ENCODE assay signal across 11 cellular contexts in the genomic region with DNA sequence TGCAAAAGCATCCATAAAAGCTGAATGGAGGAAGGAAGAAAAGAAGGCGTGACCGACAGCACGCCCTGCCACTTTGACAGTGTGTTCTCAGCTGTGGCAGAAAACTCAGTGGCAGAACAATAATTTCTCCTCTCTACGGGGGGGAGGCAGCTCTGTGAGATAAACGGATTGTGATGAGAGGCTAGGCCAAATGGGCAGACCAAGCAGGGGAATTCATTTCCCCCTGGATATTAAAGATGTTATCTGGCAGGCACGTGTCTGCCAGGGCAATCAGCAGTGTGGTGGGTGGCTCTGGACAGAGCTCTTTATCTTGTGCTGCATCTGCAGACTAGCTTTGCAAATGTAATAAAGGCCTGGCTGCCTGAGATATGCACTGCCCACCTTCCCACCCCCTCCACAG. TPM values are rescaled to one million over a fixed set of nuclear protein-coding genes. Genes with fewer than 3 reads are reported as not detected.
A peak's percentile ranks its signal among the peaks of the same experiment; 100 is the strongest.
DNase-seq lines count a peak whose midpoint lies in the region; ATAC-seq and TF ChIP-seq lines count a peak whose summit lies in the region.
"Had no signal": no experiment of that assay in that cellular context is flagged by ENCODE, and none has a peak within 500 bp of the region (broad histone marks: within the 10 kb centered on the region; RNA-seq: fewer than 3 reads in every experiment).

No MANE protein-coding gene starts in this region.

- CTCF ChIA-PET in WTC11 (lab: Charles Lee): interaction anchor here (1.7 kb wide), 1 partner anchor 101 kb away, joined by 7 read pairs; no protein-coding TSS in a partner anchor
- CTCF ChIA-PET in naive thymus-derived CD4-positive, alpha-beta T cell (lab: Charles Lee): interaction anchor here (1.3 kb wide), 2 partner anchors 8 to 13 kb away, joined by 3 to 5 read pairs; a partner anchor contains a TSS

- POLR2A ChIA-PET in WTC11 (lab: Charles Lee): interaction anchor here (0.7 kb wide), 1 partner anchor 21 kb away, joined by 3 read pairs; no protein-coding TSS in a partner anchor
- POLR2A ChIA-PET in naive thymus-derived CD4-positive, alpha-beta T cell (lab: Charles Lee): interaction anchor here (0.6 to 1.6 kb wide), 4 partner anchors 8 to 1017 kb away, joined by 3 to 8 read pairs (median 8); a partner anchor contains a TSS

- H3K36me3 Mint-ChIP-seq in WTC11: no peaks in the 10 kb centered on the region
- peaks cover 0 to 11% (median 0%) of the 10 kb centered on the region in 5 donors for H3K36me3 Mint-ChIP-seq in naive thymus-derived CD4-positive, alpha-beta T cell

- DNase-seq in DMS 273 (lab: John Stamatoyannopoulos, UW; ENCODE audit: unreplicated experiment): peak; percentile 24
- DNase-seq in DMS 273 treated with DMSO at 0.1 percent for 48 hours (lab: John Stamatoyannopoulos, UW): no peak
- peak; percentile 70 for DNase-seq in NCI-H146 (lab: John Stamatoyannopoulos, UW)
- DNase-seq in WTC11 (ENCODE audit: low spot score): no peak
- no peak for DNase-seq in naive thymus-derived CD4-positive, alpha-beta T cell
- no peak for DNase-seq in colonic mucosa
- DNase-seq: activated T-cell treated with anti-CD3 and anti-CD28 coated beads, Interleukin-2, amount 50 U/mL, for 1 hour; NCI-H1092 had no signal

- peaks cover 7 to 10% of the 10 kb centered on the region in 2 donors for H3K4me1 ChIP-seq in naive thymus-derived CD4-positive, alpha-beta T cell (ENCODE audit: control insufficient read depth in 2 of 2, insufficient read depth in 2 of 2, low read length in 2 of 2)
- H3K4me1 ChIP-seq in colonic mucosa: no peaks in the 10 kb centered on the region

- no peaks in the 10 kb centered on the region for H3K9me3 Mint-ChIP-seq in WTC11
- H3K9me3 Mint-ChIP-seq in naive thymus-derived CD4-positive, alpha-beta T cell: no peaks in the 10 kb centered on the region

- peaks cover 11% of the 10 kb centered on the region; the same call in 1 of the 2 replicates for H3K4me1 Mint-ChIP-seq in WTC11
- H3K4me1 Mint-ChIP-seq in naive thymus-derived CD4-positive, alpha-beta T cell: peaks cover 16 to 36% (median 26%) of the 10 kb centered on the region in 7 donors

- intact Hi-C loops in naive thymus-derived CD4-positive, alpha-beta T cell (cut with micrococcal nuclease): no loop called here
- intact Hi-C loops in colonic mucosa (cut with DNase I): no loop called here

- H3K27ac Mint-ChIP-seq in WTC11: peak overlapping the region; percentile 36
- H3K27ac Mint-ChIP-seq in naive thymus-derived CD4-positive, alpha-beta T cell: peak overlapping the region in 5 of 9 donors; percentile 20 to 82 (median 53)

- H3K27me3 Mint-ChIP-seq in WTC11 (ENCODE audit: low read depth): 0 out of 2 replicates have a peak, but pooled peaks cover 3% of the 10 kb centered on the region
- H3K27me3 Mint-ChIP-seq in naive thymus-derived CD4-positive, alpha-beta T cell: no peaks in the 10 kb centered on the region

- no peak overlapping the region for H3K9ac ChIP-seq in colonic mucosa (ENCODE audit: low read depth in 2 of 2, low read length in 2 of 2)

- TF ChIP-seq CTCF in WTC11 (IDR thresholded peaks at IDR 0.05) (no peak), colonic mucosa (IDR thresholded peaks at IDR 0.05) (no peak)

- H3K4me3 ChIP-seq in naive thymus-derived CD4-positive, alpha-beta T cell (ENCODE audit: low read length): no peak overlapping the region
- no peak overlapping the region for H3K4me3 ChIP-seq in colonic mucosa
- H3K4me3 ChIP-seq: cardiac muscle cell had no signal

- no peaks in the 10 kb centered on the region for H3K9me3 ChIP-seq in naive thymus-derived CD4-positive, alpha-beta T cell (ENCODE audit: control insufficient read depth in 2 of 3, low read length in 3 of 3)
- H3K9me3 ChIP-seq in colonic mucosa: no peaks in the 10 kb centered on the region

- ATAC-seq in WTC11 (no peak), esophagus mucosa (no peak), HG03025 (IDR thresholded peaks at IDR 0.05; ENCODE audit: low FRiP score, unreplicated experiment) (no peak)
- ATAC-seq in naive thymus-derived CD4-positive, alpha-beta T cell: no peak

- no peaks in the 10 kb centered on the region for H3K27me3 ChIP-seq in naive thymus-derived CD4-positive, alpha-beta T cell (ENCODE audit: control insufficient read depth in 2 of 2, insufficient read depth in 2 of 2, low read length in 2 of 2)
- H3K27me3 ChIP-seq in colonic mucosa: no peaks in the 10 kb centered on the region
- H3K27me3 ChIP-seq: cardiac muscle cell had no signal

- no peak overlapping the region for H3K27ac ChIP-seq in naive thymus-derived CD4-positive, alpha-beta T cell (ENCODE audit: low read depth, low read length)
- no peak overlapping the region for H3K27ac ChIP-seq in colonic mucosa
- H3K27ac ChIP-seq: cardiac muscle cell had no signal

- no peak overlapping the region for H3K4me3 Mint-ChIP-seq in WTC11
- peak overlapping the region in 9 of 10 donors; percentile 29 to 78 (median 58) for H3K4me3 Mint-ChIP-seq in naive thymus-derived CD4-positive, alpha-beta T cell

- peaks cover 0 to 14% (median 0%) of the 10 kb centered on the region in 3 experiments for H3K36me3 ChIP-seq in naive thymus-derived CD4-positive, alpha-beta T cell (ENCODE audit: control insufficient read depth in 2 of 3, insufficient read depth in 3 of 3, low read length in 3 of 3)
- H3K36me3 ChIP-seq in colonic mucosa: peaks cover 1% of the 10 kb centered on the region
- H3K36me3 ChIP-seq: cardiac muscle cell had no signal

TF ChIP-seq in WTC11, 78 proteins besides CTCF, POLR2A, EP300 and RAD21 (continues in another document):
- TF ChIP-seq, protein P1, sequence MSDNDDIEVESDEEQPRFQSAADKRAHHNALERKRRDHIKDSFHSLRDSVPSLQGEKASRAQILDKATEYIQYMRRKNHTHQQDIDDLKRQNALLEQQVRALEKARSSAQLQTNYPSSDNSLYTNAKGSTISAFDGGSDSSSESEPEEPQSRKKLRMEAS (CRISPR knock-in tag; IDR thresholded peaks at IDR 0.05): no peak
- TF ChIP-seq, protein P2, sequence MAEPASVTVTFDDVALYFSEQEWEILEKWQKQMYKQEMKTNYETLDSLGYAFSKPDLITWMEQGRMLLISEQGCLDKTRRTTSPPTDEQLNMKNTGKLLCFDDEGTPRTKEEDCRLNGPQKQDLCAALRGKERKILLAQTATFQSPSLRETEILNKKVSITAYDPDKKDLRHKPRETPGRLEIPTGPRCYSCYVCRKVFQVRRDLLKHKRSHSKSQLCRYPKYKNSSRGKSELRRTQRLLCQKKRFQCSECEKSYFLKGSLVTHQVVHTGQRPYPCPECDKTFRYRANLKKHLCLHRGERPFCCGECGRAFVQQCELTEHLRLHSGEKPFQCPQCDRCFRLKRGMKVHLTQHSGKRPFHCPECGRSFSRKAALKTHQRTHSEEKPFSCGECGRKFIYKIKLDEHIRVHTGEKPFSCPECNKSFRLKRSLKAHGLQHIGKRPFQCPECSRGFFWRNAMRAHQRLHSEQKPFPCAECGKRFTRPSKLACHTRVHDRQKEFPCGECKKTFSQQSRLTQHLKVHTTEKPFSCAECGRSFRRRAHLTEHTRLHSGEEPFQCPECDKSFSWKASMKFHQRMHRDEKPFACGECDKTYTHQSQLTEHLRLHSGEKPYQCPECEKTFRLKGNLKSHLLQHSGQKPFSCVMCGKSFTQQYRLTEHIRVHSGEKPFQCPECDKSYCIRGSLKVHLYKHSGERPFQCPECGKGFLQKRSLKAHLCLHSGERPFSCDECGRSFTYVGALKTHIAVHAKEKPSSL (CRISPR knock-in tag; conservative IDR thresholded peaks at IDR 0.05): no peak
- TF ChIP-seq, protein P3, sequence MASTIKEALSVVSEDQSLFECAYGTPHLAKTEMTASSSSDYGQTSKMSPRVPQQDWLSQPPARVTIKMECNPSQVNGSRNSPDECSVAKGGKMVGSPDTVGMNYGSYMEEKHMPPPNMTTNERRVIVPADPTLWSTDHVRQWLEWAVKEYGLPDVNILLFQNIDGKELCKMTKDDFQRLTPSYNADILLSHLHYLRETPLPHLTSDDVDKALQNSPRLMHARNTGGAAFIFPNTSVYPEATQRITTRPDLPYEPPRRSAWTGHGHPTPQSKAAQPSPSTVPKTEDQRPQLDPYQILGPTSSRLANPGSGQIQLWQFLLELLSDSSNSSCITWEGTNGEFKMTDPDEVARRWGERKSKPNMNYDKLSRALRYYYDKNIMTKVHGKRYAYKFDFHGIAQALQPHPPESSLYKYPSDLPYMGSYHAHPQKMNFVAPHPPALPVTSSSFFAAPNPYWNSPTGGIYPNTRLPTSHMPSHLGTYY (CRISPR knock-in tag; IDR thresholded peaks at IDR 0.05): no peak
- TF ChIP-seq FOXP1 (CRISPR knock-in tag; IDR thresholded peaks at IDR 0.05; ENCODE audit: borderline replicate concordance) (no peak), SOX15 (CRISPR knock-in tag; IDR thresholded peaks at IDR 0.05) (no peak), NFATC4 (CRISPR knock-in tag; IDR thresholded peaks at IDR 0.05) (no peak)

RNA-seq across cellular contexts. Expression of a gene that starts 1.9 kb away (rescaled TPM):
- total RNA-seq in WTC11 (2021) (21.7 to 25.9 TPM (median 22.8 TPM) in 3 replicates), esophagus mucosa (21.2 TPM), colonic mucosa (10 to 100 TPM; 31.1 to 49.1 TPM)
- total RNA-seq in naive thymus-derived CD4-positive, alpha-beta T cell: 10 to 100 TPM; 19.5 to 44.0 (median 31.9) TPM
- polyA plus RNA-seq in naive thymus-derived CD4-positive, alpha-beta T cell: 10 to 100 TPM; 15.7 to 20.2 TPM

RNA-seq across cellular contexts. Expression of a gene that starts 6.9 kb away (rescaled TPM):
- 42.3 to 63.8 TPM (median 62.9 TPM) in 3 replicates for total RNA-seq in WTC11 (2021)
- 10 to 100 TPM; 14.5 to 38.3 (median 18.1) TPM for total RNA-seq in naive thymus-derived CD4-positive, alpha-beta T cell
- 10 to 100 TPM; 65.7 to 83.2 TPM for polyA plus RNA-seq in naive thymus-derived CD4-positive, alpha-beta T cell
- 13.0 TPM for total RNA-seq in esophagus mucosa
- total RNA-seq in colonic mucosa: 10 to 100 TPM; 39.5 to 42.5 TPM

RNA-seq across cellular contexts. Expression of a gene that starts 12.8 kb away (rescaled TPM):
- total RNA-seq in WTC11 (2021) (0.46 to 0.92 TPM (median 0.72 TPM) in 3 replicates), esophagus mucosa (4.0 TPM), colonic mucosa (under 1 TPM; 0.74 to 0.80 TPM)
- total RNA-seq in naive thymus-derived CD4-positive, alpha-beta T cell: 1 to 10 TPM in 3 of 5 experiments, under 1 TPM in 2; 0.73 to 2.8 (median 1.3) TPM
- polyA plus RNA-seq in naive thymus-derived CD4-positive, alpha-beta T cell: under 1 TPM; 0.35 to 0.67 TPM

RNA-seq across cellular contexts. Expression of a gene that starts 50.0 kb away (rescaled TPM):
- 17.3 to 18.9 TPM (median 17.6 TPM) in 3 replicates for total RNA-seq in WTC11 (2021)
- total RNA-seq in naive thymus-derived CD4-positive, alpha-beta T cell: 10 to 100 TPM; 17.9 to 31.9 (median 30.5) TPM
- 10 to 100 TPM; 15.7 to 22.7 TPM for polyA plus RNA-seq in naive thymus-derived CD4-positive, alpha-beta T cell
- total RNA-seq in esophagus mucosa: 18.4 TPM
- 10 to 100 TPM; 22.9 to 27.9 TPM for total RNA-seq in colonic mucosa

RNA-seq across cellular contexts. Expression of a gene that starts 50.3 kb away (rescaled TPM):
- total RNA-seq in WTC11 (2021): 49.8 to 53.0 TPM (median 50.2 TPM) in 3 replicates
- total RNA-seq in naive thymus-derived CD4-positive, alpha-beta T cell: 10 to 100 TPM; 28.8 to 50.9 (median 36.7) TPM
- 10 to 100 TPM; 31.0 to 35.5 TPM for polyA plus RNA-seq in naive thymus-derived CD4-positive, alpha-beta T cell
- 20.8 TPM for total RNA-seq in esophagus mucosa
- total RNA-seq in colonic mucosa: 10 to 100 TPM; 38.1 to 48.0 TPM

Comparison
In these comparisons a context has a peak if more than half of its experiments do, and no peak if none do; other contexts are left out.
1. DNase-seq: peak in DMS 273 (single experiment) and NCI-H146 (single experiment); none in DMS 273 treated with DMSO at 0.1 percent for 48 hours (single experiment), WTC11 (single experiment), naive thymus-derived CD4-positive, alpha-beta T cell (0 of 9) and colonic mucosa (single experiment).